9 cellular contexts compared by ENCODE assay signal in the genomic region with DNA sequence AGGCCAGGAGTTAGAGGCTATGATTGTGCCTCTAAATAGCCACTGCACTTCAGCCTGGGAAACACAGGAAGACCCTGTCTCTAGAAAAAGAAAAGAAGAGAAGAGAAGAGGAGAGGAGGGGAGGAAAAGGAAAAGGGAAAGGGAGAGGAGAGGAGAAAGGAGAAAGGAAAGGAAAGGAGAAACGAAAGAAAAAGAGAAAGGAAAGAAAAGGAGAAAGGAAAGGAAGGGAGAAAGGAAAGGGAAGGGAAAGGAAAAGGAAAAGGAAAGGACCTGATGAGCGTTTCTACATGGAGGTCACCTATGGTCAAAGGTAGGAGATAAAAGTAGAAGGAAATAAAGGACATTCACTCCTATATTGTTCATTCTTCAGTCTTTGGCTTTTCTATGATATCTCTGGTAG.
"Had no signal": no experiment of that assay in that cellular context is flagged by ENCODE, and none has a peak within 500 bp of the region (broad histone marks: within the 10 kb centered on the region; RNA-seq: fewer than 3 reads in every experiment).

No MANE protein-coding gene starts in this region.

- DNase-seq: GM23248, GOT3, H7, IMR-90, KBM-7 had no signal

- H3K4me3 ChIP-seq: GM23248, HAP-1 had no signal

- H3K27ac ChIP-seq: GM23248, HL-60, KMS-11 had no signal

- H3K36me3 ChIP-seq: HAP-1 had no signal

- H3K9ac ChIP-seq: GM23248, KMS-11 had no signal

- H3K9me3 ChIP-seq: HAP-1 had no signal

- H2AFZ ChIP-seq: GM23248 had no signal

- H3K4me2 ChIP-seq: KMS-11 had no signal

- ATAC-seq: HCT116 had no signal

- H3K4me1 ChIP-seq: HAP-1 had no signal
